Comparison of ENCODE assay signal across 8 cellular contexts in genomic region chr17:49748791-49749190, GRCh38. TPM values are rescaled to one million over a fixed set of nuclear protein-coding genes. Genes with fewer than 3 reads are reported as not detected.
A peak's percentile ranks its signal among the peaks of the same experiment; 100 is the strongest.
DNase-seq lines count a peak whose midpoint lies in the region; ATAC-seq and TF ChIP-seq lines count a peak whose summit lies in the region.

No MANE protein-coding gene starts in this region.

- 89 to 93% methylated on average over 7 of the region's 7 CpGs for WGBS in tibial nerve, 2 donors

- H3K4me3 ChIP-seq in OCI-LY3 (ENCODE audit: low read length) (no peak overlapping the region), tibial nerve (no peak overlapping the region)

- H3K36me3 ChIP-seq in OCI-LY3 (replicated peaks; ENCODE audit: low read depth, low read length) (no peaks in the 10 kb centered on the region), tibial nerve (no peaks in the 10 kb centered on the region)

- H3K4me1 ChIP-seq in OCI-LY3 (ENCODE audit: low read length) (peaks cover 35% of the 10 kb centered on the region), tibial nerve (peaks cover 0 to 26% (median 4%) of the 10 kb centered on the region in 4 donors)

- H3K27ac ChIP-seq in OCI-LY3 (ENCODE audit: low read length) = no peak overlapping the region
- peak overlapping the region in 1 of 4 donors; percentile 31 for H3K27ac ChIP-seq in tibial nerve

- H3K9me3 ChIP-seq in OCI-LY3 (ENCODE audit: insufficient read depth, low read length) = no peaks in the 10 kb centered on the region
- H3K9me3 ChIP-seq in tibial nerve = no peaks in the 10 kb centered on the region

- peak overlapping the region; percentile 97 for H3K27ac Mint-ChIP-seq in activated naive CD8-positive, alpha-beta T cell treated with anti-CD3 and anti-CD28 coated beads for 36 hours
- peak overlapping the region; percentile 93 for H3K27ac Mint-ChIP-seq in stimulated activated naive B cell treated with anti-CD40 and anti-IgM and Interleukin-4, amounts not matched to agents 10 μg/mL and 1 μg/mL and 100 μg/mL, for 72 hours

- H4K20me1 ChIP-seq in OCI-LY3 (ENCODE audit: insufficient read depth, low read length) = peaks cover 2% of the 10 kb centered on the region; the same call in 1 of the 2 replicates

- no peaks in the 10 kb centered on the region for H3K27me3 ChIP-seq in OCI-LY3 (ENCODE audit: low read depth, low read length)
- H3K27me3 ChIP-seq in tibial nerve = no peaks in the 10 kb centered on the region

- H3K4me3 Mint-ChIP-seq in activated naive CD8-positive, alpha-beta T cell treated with anti-CD3 and anti-CD28 coated beads for 36 hours = peak overlapping the region; percentile 55
- H3K4me3 Mint-ChIP-seq in stimulated activated naive B cell treated with anti-CD40 and anti-IgM and Interleukin-4, amounts not matched to agents 10 μg/mL and 1 μg/mL and 100 μg/mL, for 72 hours = peak overlapping the region; percentile 52 to 58

- no peaks in the 10 kb centered on the region for H3K9me3 Mint-ChIP-seq in activated naive CD8-positive, alpha-beta T cell treated with anti-CD3 and anti-CD28 coated beads for 36 hours
- H3K9me3 Mint-ChIP-seq in stimulated activated naive B cell treated with anti-CD40 and anti-IgM and Interleukin-4, amounts not matched to agents 10 μg/mL and 1 μg/mL and 100 μg/mL, for 72 hours = no peaks in the 10 kb centered on the region

- no peak for TF ChIP-seq EP300 in tibial nerve (IDR thresholded peaks at IDR 0.05)

- H3K36me3 Mint-ChIP-seq in activated naive CD8-positive, alpha-beta T cell treated with anti-CD3 and anti-CD28 coated beads for 36 hours = peaks cover 27% of the 10 kb centered on the region
- peaks cover 12 to 29% of the 10 kb centered on the region in 2 donors for H3K36me3 Mint-ChIP-seq in stimulated activated naive B cell treated with anti-CD40 and anti-IgM and Interleukin-4, amounts not matched to agents 10 μg/mL and 1 μg/mL and 100 μg/mL, for 72 hours

- no peak overlapping the region for H2AFZ ChIP-seq in OCI-LY3 (ENCODE audit: low read depth, low read length)

- peak; percentile 73 for ATAC-seq in HG02588 (IDR thresholded peaks at IDR 0.05; ENCODE audit: unreplicated experiment)
- ATAC-seq in stimulated activated naive B cell treated with anti-CD40 and anti-IgM and Interleukin-4, amounts not matched to agents 10 μg/mL and 1 μg/mL and 100 μg/mL, for 72 hours (replicated peaks) = peak; percentile 85 to 89

- no peak for TF ChIP-seq POLR2A in tibial nerve (IDR thresholded peaks at IDR 0.05)

- H3K4me2 ChIP-seq in OCI-LY3 (ENCODE audit: low read length) = peak overlapping the region; percentile 8; the same call in 1 of the 2 replicates

- no peaks in the 10 kb centered on the region for H3K27me3 Mint-ChIP-seq in activated naive CD8-positive, alpha-beta T cell treated with anti-CD3 and anti-CD28 coated beads for 36 hours
- no peaks in the 10 kb centered on the region for H3K27me3 Mint-ChIP-seq in stimulated activated naive B cell treated with anti-CD40 and anti-IgM and Interleukin-4, amounts not matched to agents 10 μg/mL and 1 μg/mL and 100 μg/mL, for 72 hours

- H3K9ac ChIP-seq in OCI-LY3 (ENCODE audit: low read length) = no peak overlapping the region

- no peaks in the 10 kb centered on the region for H3K79me2 ChIP-seq in OCI-LY3 (ENCODE audit: low read length)

- peak; percentile 57 for DNase-seq in GM10266 (ENCODE audit: extremely low spot score)
- DNase-seq in activated naive CD8-positive, alpha-beta T cell treated with anti-CD3 and anti-CD28 coated beads for 36 hours = peak; percentile 66
- DNase-seq in stimulated activated naive B cell treated with anti-CD40 and anti-IgM and Interleukin-4, amounts not matched to agents 10 μg/mL and 1 μg/mL and 100 μg/mL, for 72 hours = peak; percentile 74
- no peak for DNase-seq in DMS53 treated with DMSO at 0.1 percent for 48 hours (lab: John Stamatoyannopoulos, UW; ENCODE audit: unreplicated experiment)
- no peak for DNase-seq in SHP77 treated with DMSO at 0.1 percent for 48 hours (lab: John Stamatoyannopoulos, UW)
- no peak for DNase-seq in tibial nerve (ENCODE audit: low spot score in 2 of 2)

- peaks cover 74% of the 10 kb centered on the region for H3K4me1 Mint-ChIP-seq in activated naive CD8-positive, alpha-beta T cell treated with anti-CD3 and anti-CD28 coated beads for 36 hours
- peaks cover 50 to 79% of the 10 kb centered on the region in 2 donors for H3K4me1 Mint-ChIP-seq in stimulated activated naive B cell treated with anti-CD40 and anti-IgM and Interleukin-4, amounts not matched to agents 10 μg/mL and 1 μg/mL and 100 μg/mL, for 72 hours

- TF ChIP-seq CTCF in GM10266 (IDR thresholded peaks at IDR 0.05; ENCODE audit: control insufficient read depth, insufficient read depth, low read depth, missing control alignments) (no peak), OCI-LY3 (IDR thresholded peaks at IDR 0.05; ENCODE audit: low read depth, low read length) (no peak), tibial nerve (IDR thresholded peaks at IDR 0.05) (no peak)

RNA-seq across cellular contexts. Expression of gene FAM117A, which starts 15.1 kb away (rescaled TPM):
- 10 to 100 TPM; 16.2 to 16.4 TPM for total RNA-seq in activated naive CD8-positive, alpha-beta T cell treated with anti-CD3 and anti-CD28 coated beads for 36 hours
- total RNA-seq in tibial nerve = 10 to 100 TPM; 12.9 to 23.1 (median 18.3) TPM

RNA-seq across cellular contexts. Expression of gene KAT7, which starts 39.7 kb away (rescaled TPM):
- total RNA-seq in activated naive CD8-positive, alpha-beta T cell treated with anti-CD3 and anti-CD28 coated beads for 36 hours = 10 to 100 TPM; 65.9 to 67.2 TPM
- 10 to 100 TPM; 31.6 to 45.6 (median 42.0) TPM for total RNA-seq in tibial nerve

RNA-seq across cellular contexts. Expression of gene SLC35B1, which starts 41.0 kb away (rescaled TPM):
- 10 to 100 TPM; 58.6 to 63.8 TPM for total RNA-seq in activated naive CD8-positive, alpha-beta T cell treated with anti-CD3 and anti-CD28 coated beads for 36 hours
- total RNA-seq in tibial nerve = 10 to 100 TPM; 29.6 to 46.5 (median 42.8) TPM

Comparison
In these comparisons a context has a peak if more than half of its experiments do, and no peak if none do; other contexts are left out.
1. DNase-seq: peak in GM10266 (single experiment), activated naive CD8-positive, alpha-beta T cell treated with anti-CD3 and anti-CD28 coated beads for 36 hours (single experiment) and stimulated activated naive B cell treated with anti-CD40 and anti-IgM and Interleukin-4, amounts not matched to agents 10 μg/mL and 1 μg/mL and 100 μg/mL, for 72 hours (single experiment); none in DMS53 treated with DMSO at 0.1 percent for 48 hours (single experiment), SHP77 treated with DMSO at 0.1 percent for 48 hours (single experiment) and tibial nerve (0 of 2).